20 cellular contexts compared by ENCODE assay signal in genomic region chr5:159503236-159503635, GRCh38.
A peak's percentile ranks its signal among the peaks of the same experiment; 100 is the strongest.
DNase-seq lines count a peak whose midpoint lies in the region; FAIRE-seq and TF ChIP-seq lines count a peak whose summit lies in the region.
"Had no signal": no experiment of that assay in that cellular context is flagged by ENCODE, and none has a peak within 500 bp of the region (broad histone marks: within the 10 kb centered on the region; RNA-seq: fewer than 3 reads in every experiment).

No MANE protein-coding gene starts in this region.

- DNase-seq in cardiac muscle cell (ENCODE audit: low read depth in 1 of 2, low spot score in 1 of 2) (no peak), cardiac septum (ENCODE audit: low spot score) (no peak), kidney tubule cell (ENCODE audit: low spot score) (peak; percentile 34), mesothelial cell of epicardium (ENCODE audit: low spot score in 2 of 2, unreplicated experiment in 2 of 2) (no peak), AG08395 (ENCODE audit: low spot score) (no peak), kidney (no peak), NCI-H1417 (lab: John Stamatoyannopoulos, UW) (no peak)
- DNase-seq: CD4-positive, alpha-beta memory T cell; DMS153; DMS79; GDM1; GOT3; H7; HFFc6 had no signal

- no peak overlapping the region for H3K9ac ChIP-seq in kidney (ENCODE audit: low read length in 2 of 2)
- H3K9ac ChIP-seq: BLaER1 had no signal

- H3K4me3 ChIP-seq in cardiac muscle cell (no peak overlapping the region), kidney (ENCODE audit: low read length in 2 of 2) (no peak overlapping the region)
- H3K4me3 ChIP-seq: A549, BLaER1 had no signal

- peaks cover 31% of the 10 kb centered on the region for H3K4me1 Mint-ChIP-seq in mesothelial cell of epicardium
- H3K4me1 Mint-ChIP-seq: CD4-positive, alpha-beta memory T cell had no signal

- no peaks in the 10 kb centered on the region for H3K27me3 Mint-ChIP-seq in mesothelial cell of epicardium (ENCODE audit: low read depth)
- H3K27me3 Mint-ChIP-seq: CD4-positive, alpha-beta memory T cell had no signal

- no peaks in the 10 kb centered on the region for H3K36me3 ChIP-seq in cardiac muscle cell
- no peaks in the 10 kb centered on the region for H3K36me3 ChIP-seq in kidney (ENCODE audit: control insufficient read depth in 1 of 2, insufficient read depth in 2 of 2, low read length in 2 of 2)
- H3K36me3 ChIP-seq: BLaER1 had no signal

- H3K4me3 Mint-ChIP-seq in mesothelial cell of epicardium = no peak overlapping the region
- H3K4me3 Mint-ChIP-seq: CD14-positive monocyte; CD4-positive, alpha-beta memory T cell; HFFc6 had no signal

- peaks cover 30% of the 10 kb centered on the region for H3K4me1 ChIP-seq in cardiac muscle cell (ENCODE audit: low read depth)
- H3K4me1 ChIP-seq in kidney (ENCODE audit: control insufficient read depth in 1 of 2, insufficient read depth in 1 of 2, low read depth in 1 of 2, low read length in 2 of 2) = peaks cover 0 to 5% of the 10 kb centered on the region in 2 donors

- no peak for FAIRE-seq in kidney (lab: Jason Lieb, UNC)
- FAIRE-seq: A549, GM12892, HTR-8/SVneo had no signal

- H3K27ac Mint-ChIP-seq in mesothelial cell of epicardium = peak overlapping the region; percentile 53
- H3K27ac Mint-ChIP-seq: CD14-positive monocyte; CD4-positive, alpha-beta memory T cell; HFFc6 had no signal

- H3K9me3 Mint-ChIP-seq in mesothelial cell of epicardium = no peaks in the 10 kb centered on the region
- H3K9me3 Mint-ChIP-seq: HFFc6 had no signal

- H3K36me3 Mint-ChIP-seq in mesothelial cell of epicardium = peaks cover 2% of the 10 kb centered on the region
- H3K36me3 Mint-ChIP-seq: CD14-positive monocyte; CD4-positive, alpha-beta memory T cell had no signal

- intact Hi-C loops in cardiac septum (cut with DNase I) = no loop called here
- intact Hi-C loops in kidney (cut with DNase I) = no loop called here

- H3K9me3 ChIP-seq in cardiac muscle cell (ENCODE audit: low read depth) = no peaks in the 10 kb centered on the region
- H3K9me3 ChIP-seq in kidney (ENCODE audit: control insufficient read depth in 1 of 2, low read length in 2 of 2) = no peaks in the 10 kb centered on the region
- H3K9me3 ChIP-seq: A549, BLaER1 had no signal

- H3K27me3 ChIP-seq in cardiac muscle cell = no peaks in the 10 kb centered on the region
- H3K27me3 ChIP-seq: BLaER1 had no signal

- H3K27ac ChIP-seq in cardiac muscle cell (peak overlapping the region; percentile 84), kidney (ENCODE audit: low read depth in 2 of 2, low read length in 2 of 2) (no peak overlapping the region)
- H3K27ac ChIP-seq: 22Rv1, A549, BLaER1 had no signal

- no peak for TF ChIP-seq CTCF in cardiac muscle cell (IDR thresholded peaks at IDR 0.05; ENCODE audit: low read depth, low read length)
- TF ChIP-seq CTCF in mesothelial cell of epicardium (IDR thresholded peaks at IDR 0.05; ENCODE audit: unreplicated experiment) = no peak
- TF ChIP-seq CTCF in kidney (IDR thresholded peaks at IDR 0.05; ENCODE audit: borderline replicate concordance, extremely low read depth, insufficient read depth) = no peak
